ENCODE assay signal across 10 cellular contexts in genomic region chr1:10509823-10510509, GRCh38. TPM values are rescaled to one million over a fixed set of nuclear protein-coding genes. Genes with fewer than 3 reads are reported as not detected.
DNase-seq lines count a peak whose midpoint lies in the region; TF ChIP-seq lines count a peak whose summit lies in the region.
"Had no signal": no experiment of that assay in that cellular context is flagged by ENCODE, and none has a peak within 500 bp of the region (broad histone marks: within the 10 kb centered on the region; RNA-seq: fewer than 3 reads in every experiment).

No MANE protein-coding gene starts in this region.

- BruUV-seq in PC-9 (replicated peaks; lab: Mats Ljungman, UMichigan), result no TSS peak

- peaks cover 31% of the 10 kb centered on the region for H3K4me1 Mint-ChIP-seq in endodermal cell

- WGBS in endodermal cell (ENCODE audit: insufficient coverage in 1 of 2, insufficient read length in 1 of 2), 2 experiments, result 91 to 97% methylated on average over 2 to 6 of the region's 6 CpGs

- no peaks in the 10 kb centered on the region for H3K9me3 ChIP-seq in PC-9 (ENCODE audit: insufficient read depth, low read depth)
- no peaks in the 10 kb centered on the region for H3K9me3 ChIP-seq in endodermal cell (ENCODE audit: control insufficient read depth, low read length)

- H3F3A ChIP-seq in PC-9 (ENCODE audit: insufficient read depth, low read depth), result peaks cover 24% of the 10 kb centered on the region

- peak; percentile 21 for DNase-seq in NCI-H1092 treated with DMSO at 0.1 percent for 48 hours (lab: John Stamatoyannopoulos, UW)
- DNase-seq in NCI-H1092 (lab: John Stamatoyannopoulos, UW), result no peak
- DNase-seq in PC-9, result no peak
- peak; percentile 17 for DNase-seq in endodermal cell
- DNase-seq in NCI-H2196 treated with DMSO at 0.1 percent for 48 hours (lab: John Stamatoyannopoulos, UW; ENCODE audit: unreplicated experiment), result no peak
- no peak for DNase-seq in CD1c-positive myeloid dendritic cell (ENCODE audit: extremely low spot score)
- DNase-seq in NCI-H187 treated with DMSO at 0.1 percent for 48 hours (lab: John Stamatoyannopoulos, UW), result no peak
- DNase-seq: 8988T, activated gamma-delta T cell had no signal

- CTCF ChIA-PET in PC-9 (lab: Charles Lee), result no interaction called here

- H3K4me3 ChIP-seq in PC-9, result no peak overlapping the region
- H3K4me3 ChIP-seq in endodermal cell (ENCODE audit: low read length), result no peak overlapping the region
- no peak overlapping the region for H3K4me3 ChIP-seq in skin epidermis

- no peaks in the 10 kb centered on the region for H3K27me3 Mint-ChIP-seq in endodermal cell (ENCODE audit: insufficient read depth)

- H3K27ac ChIP-seq in PC-9, result peak overlapping the region; percentile 48; the same call in 1 of the 2 replicates
- H3K27ac ChIP-seq in endodermal cell (ENCODE audit: low read depth, low read length), result no peak overlapping the region
- peak overlapping the region in 20 of 21 experiments; percentile 4 to 94 (median 72) for H3K27ac ChIP-seq in skin epidermis

- no peaks in the 10 kb centered on the region for H3K27me3 ChIP-seq in PC-9 (ENCODE audit: insufficient read depth, low read depth)
- no peaks in the 10 kb centered on the region for H3K27me3 ChIP-seq in endodermal cell (ENCODE audit: control insufficient read depth, insufficient read depth, low read length, poor library complexity, severe bottlenecking)

- H3K4me2 ChIP-seq in PC-9, result peak overlapping the region; percentile 70

- POLR2A ChIA-PET in PC-9 (lab: Charles Lee; ENCODE audit: unreplicated experiment), result no interaction called here

- H3K9me2 ChIP-seq in PC-9 (ENCODE audit: insufficient read depth), result no peaks in the 10 kb centered on the region

- H3K4me1 ChIP-seq in PC-9 (replicated peaks; ENCODE audit: insufficient read depth) (peaks cover 28% of the 10 kb centered on the region), endodermal cell (ENCODE audit: control insufficient read depth, insufficient read depth, low read length) (peaks cover 13% of the 10 kb centered on the region)

- TF ChIP-seq CTCF in PC-9 (conservative IDR thresholded peaks at IDR 0.05) (no peak), endodermal cell (conservative IDR thresholded peaks at IDR 0.05) (no peak)

- intact Hi-C loops in PC-9 (cut with micrococcal nuclease; ENCODE audit: unreplicated experiment), result loop anchor here (5.0 to 10.0 kb wide), 5 partner anchors 182 to 1132 kb away; partner anchors contain the start of gene TARDBP

- H3K9ac ChIP-seq in endodermal cell (ENCODE audit: extremely low read depth, low read length, poor library complexity, severe bottlenecking), result no peak overlapping the region

- H3K36me3 Mint-ChIP-seq in endodermal cell (ENCODE audit: low read depth), result peaks cover 2% of the 10 kb centered on the region

- no peak overlapping the region for H2AFZ ChIP-seq in PC-9

- H4K20me1 ChIP-seq in PC-9 (ENCODE audit: insufficient read depth), result peaks cover 31% of the 10 kb centered on the region

- H3K27ac Mint-ChIP-seq in endodermal cell, result peak overlapping the region; percentile 28

- no peak overlapping the region for H3K4me3 Mint-ChIP-seq in endodermal cell

- H3K9me3 Mint-ChIP-seq in endodermal cell, result no peaks in the 10 kb centered on the region

- peaks cover 63% of the 10 kb centered on the region for H3K79me2 ChIP-seq in PC-9 (ENCODE audit: low read depth)

- H3K36me3 ChIP-seq in PC-9 (ENCODE audit: low read depth), result no peaks in the 10 kb centered on the region
- no peaks in the 10 kb centered on the region for H3K36me3 ChIP-seq in endodermal cell (ENCODE audit: control insufficient read depth, insufficient read depth, low read length)

RNA-seq across cellular contexts. Expression of gene PEX14, which starts 35.2 kb away (rescaled TPM):
- total RNA-seq in PC-9 (2021) (28.3 and 34.7 TPM in 2 replicates), endodermal cell (10 to 100 TPM; 24.3 to 26.0 TPM)
- 22.3 TPM for polyA plus RNA-seq in endodermal cell (2013, experiment 1 of 2)
- 22.3 TPM for polyA plus RNA-seq in endodermal cell (2013, experiment 2 of 2)

RNA-seq across cellular contexts. Expression of gene DFFA, which starts 37.6 kb away (rescaled TPM):
- total RNA-seq in PC-9 (2021) (35.2 and 36.8 TPM in 2 replicates), endodermal cell (100 to 1,000 TPM; 100 to 105 TPM)
- 32.1 TPM for polyA plus RNA-seq in endodermal cell (2013, experiment 1 of 2)
- 29.5 TPM for polyA plus RNA-seq in endodermal cell (2013, experiment 2 of 2)

Comparison
In these comparisons a context has a peak if more than half of its experiments do, and no peak if none do; other contexts are left out.
1. DNase-seq: peak in NCI-H1092 treated with DMSO at 0.1 percent for 48 hours (single experiment) and endodermal cell (single experiment); none in NCI-H1092 (single experiment), PC-9 (0 of 2), NCI-H2196 treated with DMSO at 0.1 percent for 48 hours (single experiment), CD1c-positive myeloid dendritic cell (single experiment) and NCI-H187 treated with DMSO at 0.1 percent for 48 hours (single experiment).